ENCODE assay signal across 26 cellular contexts in genomic region chr12:71219224-71219623, GRCh38.
"Had no signal": no experiment of that assay in that cellular context is flagged by ENCODE, and none has a peak within 500 bp of the region (broad histone marks: within the 10 kb centered on the region; RNA-seq: fewer than 3 reads in every experiment).

No MANE protein-coding gene starts in this region.

- DNase-seq: activated CD4-positive, alpha-beta memory T cell treated with anti-CD3 and anti-CD28 coated beads, Interleukin-2, amount 10 ng/mL, durations not matched to agents 7 days and 5 days; activated CD4-positive, alpha-beta T cell treated with anti-CD3 and anti-CD28 coated beads for 36 hours; activated CD4-positive, alpha-beta T cell treated with anti-CD3 and anti-CD28 coated beads, Interleukin-2, amount 10 ng/mL, durations not matched to agents 24 days and 14 days; activated CD4-positive, CD25-positive, alpha-beta regulatory T cell; activated CD4-positive, CD25-positive, alpha-beta regulatory T cell treated with anti-CD3 and anti-CD28 coated beads, Interleukin-2, amount 50 U/mL, for 72 hours; activated CD8-positive, alpha-beta memory T cell treated with anti-CD3 and anti-CD28 coated beads, Interleukin-2, amount 50 U/mL, for 48 hours; activated effector memory CD4-positive, alpha-beta T cell treated with Interleukin-2 at 50 U/mL for 16 hours; activated gamma-delta T cell treated with Interleukin-2 at 50 U/mL for 16 hours; activated naive CD4-positive, alpha-beta T cell treated with anti-CD3 and anti-CD28 coated beads, Interleukin-2, amount 50 U/mL, for 16 hours; activated naive CD4-positive, alpha-beta T cell treated with Interleukin-2 at 50 U/mL for 16 hours; activated T-cell treated with anti-CD3 and anti-CD28 coated beads for 4 hours; activated T-cell treated with anti-CD3 and anti-CD28 coated beads, Interleukin-2, amount 50 U/mL, for 4 hours; amniotic stem cell; brain microvascular endothelial cell; dorsolateral prefrontal cortex; effector memory CD4-positive, alpha-beta T cell; endodermal cell; foreskin fibroblast; heart left ventricle; T-helper 2 cell had no signal

- H3K27ac ChIP-seq: brain microvascular endothelial cell, coronary artery, dorsolateral prefrontal cortex, heart left ventricle had no signal

- H3K4me3 Mint-ChIP-seq: activated CD4-positive, alpha-beta memory T cell treated with anti-CD3 and anti-CD28 coated beads, Interleukin-2, amount 10 ng/mL, durations not matched to agents 7 days and 5 days; activated CD4-positive, alpha-beta T cell treated with anti-CD3 and anti-CD28 coated beads for 36 hours; activated CD4-positive, alpha-beta T cell treated with anti-CD3 and anti-CD28 coated beads, Interleukin-2, amount 10 ng/mL, durations not matched to agents 24 days and 14 days; activated naive CD8-positive, alpha-beta T cell; activated T-cell treated with anti-CD3 and anti-CD28 coated beads, Interleukin-2, amount 50 U/mL, for 4 hours; activated T-helper 17 cell treated with anti-CD3 and anti-CD28 coated beads, Interleukin-2, amount 50 U/mL, for 72 hours; central memory CD8-positive, alpha-beta T cell; dendritic cell treated with granulocyte-macrophage colony-stimulating factor and Interleukin-4, amounts not matched to agents 40 ng/mL and 50 ng/mL, for 4 days; endodermal cell had no signal

- H3K4me3 ChIP-seq: coronary artery, dorsolateral prefrontal cortex, heart left ventricle had no signal

- H3K36me3 Mint-ChIP-seq: activated naive CD8-positive, alpha-beta T cell had no signal

- H3K4me1 Mint-ChIP-seq: activated CD4-positive, alpha-beta memory T cell treated with anti-CD3 and anti-CD28 coated beads, Interleukin-2, amount 10 ng/mL, durations not matched to agents 7 days and 5 days; activated CD4-positive, alpha-beta T cell treated with anti-CD3 and anti-CD28 coated beads for 36 hours; activated CD4-positive, alpha-beta T cell treated with anti-CD3 and anti-CD28 coated beads, Interleukin-2, amount 10 ng/mL, durations not matched to agents 24 days and 14 days; activated T-helper 17 cell treated with anti-CD3 and anti-CD28 coated beads, Interleukin-2, amount 50 U/mL, for 72 hours; central memory CD8-positive, alpha-beta T cell had no signal

- H3K9me3 ChIP-seq: heart left ventricle had no signal

- H3K9me3 Mint-ChIP-seq: activated CD4-positive, alpha-beta memory T cell treated with anti-CD3 and anti-CD28 coated beads, Interleukin-2, amount 10 ng/mL, durations not matched to agents 7 days and 5 days; activated CD4-positive, alpha-beta T cell treated with anti-CD3 and anti-CD28 coated beads, Interleukin-2, amount 10 ng/mL, durations not matched to agents 24 days and 14 days; activated T-cell treated with anti-CD3 and anti-CD28 coated beads, Interleukin-2, amount 50 U/mL, for 4 hours; activated T-helper 17 cell treated with anti-CD3 and anti-CD28 coated beads, Interleukin-2, amount 50 U/mL, for 72 hours; central memory CD8-positive, alpha-beta T cell; dendritic cell treated with granulocyte-macrophage colony-stimulating factor and Interleukin-4, amounts not matched to agents 40 ng/mL and 50 ng/mL, for 4 days; endodermal cell had no signal

- H3K27ac Mint-ChIP-seq: activated CD4-positive, alpha-beta memory T cell treated with anti-CD3 and anti-CD28 coated beads, Interleukin-2, amount 10 ng/mL, durations not matched to agents 7 days and 5 days; activated CD4-positive, alpha-beta T cell treated with anti-CD3 and anti-CD28 coated beads for 36 hours; activated CD4-positive, alpha-beta T cell treated with anti-CD3 and anti-CD28 coated beads, Interleukin-2, amount 10 ng/mL, durations not matched to agents 24 days and 14 days; activated naive CD8-positive, alpha-beta T cell; activated T-helper 17 cell treated with anti-CD3 and anti-CD28 coated beads, Interleukin-2, amount 50 U/mL, for 72 hours; dendritic cell treated with granulocyte-macrophage colony-stimulating factor and Interleukin-4, amounts not matched to agents 40 ng/mL and 50 ng/mL, for 4 days; endodermal cell had no signal

- ATAC-seq: activated CD4-positive, alpha-beta T cell treated with anti-CD3 and anti-CD28 coated beads for 36 hours; activated T-cell treated with anti-CD3 and anti-CD28 coated beads, Interleukin-2, amount 50 U/mL, for 4 hours; activated T-helper 17 cell treated with anti-CD3 and anti-CD28 coated beads, Interleukin-2, amount 50 U/mL, for 72 hours; esophagus mucosa had no signal

- H3K36me3 ChIP-seq: brain microvascular endothelial cell, heart left ventricle had no signal

- H3K27me3 Mint-ChIP-seq: activated CD4-positive, alpha-beta memory T cell treated with anti-CD3 and anti-CD28 coated beads, Interleukin-2, amount 10 ng/mL, durations not matched to agents 7 days and 5 days; activated CD4-positive, alpha-beta T cell treated with anti-CD3 and anti-CD28 coated beads for 36 hours; activated CD4-positive, alpha-beta T cell treated with anti-CD3 and anti-CD28 coated beads, Interleukin-2, amount 10 ng/mL, durations not matched to agents 24 days and 14 days; activated T-helper 17 cell treated with anti-CD3 and anti-CD28 coated beads, Interleukin-2, amount 50 U/mL, for 72 hours; central memory CD8-positive, alpha-beta T cell; dendritic cell treated with granulocyte-macrophage colony-stimulating factor and Interleukin-4, amounts not matched to agents 40 ng/mL and 50 ng/mL, for 4 days had no signal

- H3K27me3 ChIP-seq: brain microvascular endothelial cell, dorsolateral prefrontal cortex had no signal
